1 cellular context compared by ENCODE assay signal in the genomic region with DNA sequence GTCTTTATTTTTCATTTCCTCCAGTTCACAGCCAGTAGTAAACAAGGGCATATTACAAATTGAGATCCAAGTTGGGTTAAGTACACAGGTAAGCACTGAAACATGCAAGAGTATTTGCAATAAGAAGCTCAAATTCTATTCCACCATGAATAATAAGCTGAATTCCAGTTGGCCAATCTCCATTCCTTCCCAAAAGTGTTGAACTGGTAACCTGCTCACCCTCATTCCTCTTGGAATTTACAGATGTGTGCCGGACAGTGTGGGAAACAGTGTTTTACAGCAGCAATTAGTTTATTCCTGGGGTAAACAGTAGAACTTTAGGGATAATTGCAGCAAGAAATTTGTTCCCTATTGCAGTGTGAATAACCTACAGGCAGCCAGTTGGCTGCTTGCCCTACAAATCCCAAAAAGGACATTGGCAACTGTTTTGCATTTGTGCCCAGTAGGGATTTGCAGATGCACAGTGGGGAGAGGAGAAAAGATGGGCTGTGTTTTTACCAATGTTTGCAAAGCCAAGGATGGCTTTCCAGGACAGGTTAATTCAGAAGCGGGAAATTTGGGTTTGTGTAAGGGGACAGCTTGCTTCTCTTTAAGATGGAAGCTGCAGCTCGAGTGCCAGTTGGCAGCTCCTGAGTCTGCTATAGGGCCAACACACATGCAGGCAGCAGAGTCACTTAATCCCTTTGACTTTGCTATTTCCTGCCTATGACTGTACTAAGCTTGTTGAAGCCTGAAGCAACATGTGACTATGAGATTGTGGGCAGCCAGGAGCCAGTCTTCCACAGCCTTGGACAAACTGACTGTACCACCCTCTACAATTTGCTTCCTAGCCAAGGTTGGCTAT.
TF ChIP-seq lines count a peak whose summit lies in the region.

No MANE protein-coding gene starts in this region.

TF ChIP-seq in WTC11, 78 proteins besides CTCF, POLR2A, EP300 and RAD21 (continued from another document):
- TF ChIP-seq, protein P1, sequence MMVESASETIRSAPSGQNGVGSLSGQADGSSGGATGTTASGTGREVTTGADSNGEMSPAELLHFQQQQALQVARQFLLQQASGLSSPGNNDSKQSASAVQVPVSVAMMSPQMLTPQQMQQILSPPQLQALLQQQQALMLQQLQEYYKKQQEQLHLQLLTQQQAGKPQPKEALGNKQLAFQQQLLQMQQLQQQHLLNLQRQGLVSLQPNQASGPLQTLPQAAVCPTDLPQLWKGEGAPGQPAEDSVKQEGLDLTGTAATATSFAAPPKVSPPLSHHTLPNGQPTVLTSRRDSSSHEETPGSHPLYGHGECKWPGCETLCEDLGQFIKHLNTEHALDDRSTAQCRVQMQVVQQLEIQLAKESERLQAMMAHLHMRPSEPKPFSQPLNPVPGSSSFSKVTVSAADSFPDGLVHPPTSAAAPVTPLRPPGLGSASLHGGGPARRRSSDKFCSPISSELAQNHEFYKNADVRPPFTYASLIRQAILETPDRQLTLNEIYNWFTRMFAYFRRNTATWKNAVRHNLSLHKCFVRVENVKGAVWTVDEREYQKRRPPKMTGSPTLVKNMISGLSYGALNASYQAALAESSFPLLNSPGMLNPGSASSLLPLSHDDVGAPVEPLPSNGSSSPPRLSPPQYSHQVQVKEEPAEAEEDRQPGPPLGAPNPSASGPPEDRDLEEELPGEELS (CRISPR knock-in tag; IDR thresholded peaks at IDR 0.05): no peak
- TF ChIP-seq OVOL2 (CRISPR knock-in tag; IDR thresholded peaks at IDR 0.05; ENCODE audit: borderline replicate concordance): no peak
- TF ChIP-seq, protein P2, sequence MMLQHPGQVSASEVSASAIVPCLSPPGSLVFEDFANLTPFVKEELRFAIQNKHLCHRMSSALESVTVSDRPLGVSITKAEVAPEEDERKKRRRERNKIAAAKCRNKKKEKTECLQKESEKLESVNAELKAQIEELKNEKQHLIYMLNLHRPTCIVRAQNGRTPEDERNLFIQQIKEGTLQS (CRISPR knock-in tag; conservative IDR thresholded peaks at IDR 0.05): no peak
- TF ChIP-seq, protein P3, sequence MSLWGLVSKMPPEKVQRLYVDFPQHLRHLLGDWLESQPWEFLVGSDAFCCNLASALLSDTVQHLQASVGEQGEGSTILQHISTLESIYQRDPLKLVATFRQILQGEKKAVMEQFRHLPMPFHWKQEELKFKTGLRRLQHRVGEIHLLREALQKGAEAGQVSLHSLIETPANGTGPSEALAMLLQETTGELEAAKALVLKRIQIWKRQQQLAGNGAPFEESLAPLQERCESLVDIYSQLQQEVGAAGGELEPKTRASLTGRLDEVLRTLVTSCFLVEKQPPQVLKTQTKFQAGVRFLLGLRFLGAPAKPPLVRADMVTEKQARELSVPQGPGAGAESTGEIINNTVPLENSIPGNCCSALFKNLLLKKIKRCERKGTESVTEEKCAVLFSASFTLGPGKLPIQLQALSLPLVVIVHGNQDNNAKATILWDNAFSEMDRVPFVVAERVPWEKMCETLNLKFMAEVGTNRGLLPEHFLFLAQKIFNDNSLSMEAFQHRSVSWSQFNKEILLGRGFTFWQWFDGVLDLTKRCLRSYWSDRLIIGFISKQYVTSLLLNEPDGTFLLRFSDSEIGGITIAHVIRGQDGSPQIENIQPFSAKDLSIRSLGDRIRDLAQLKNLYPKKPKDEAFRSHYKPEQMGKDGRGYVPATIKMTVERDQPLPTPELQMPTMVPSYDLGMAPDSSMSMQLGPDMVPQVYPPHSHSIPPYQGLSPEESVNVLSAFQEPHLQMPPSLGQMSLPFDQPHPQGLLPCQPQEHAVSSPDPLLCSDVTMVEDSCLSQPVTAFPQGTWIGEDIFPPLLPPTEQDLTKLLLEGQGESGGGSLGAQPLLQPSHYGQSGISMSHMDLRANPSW (CRISPR knock-in tag; conservative IDR thresholded peaks at IDR 0.05; ENCODE audit: low read depth): no peak
- TF ChIP-seq, protein P4, sequence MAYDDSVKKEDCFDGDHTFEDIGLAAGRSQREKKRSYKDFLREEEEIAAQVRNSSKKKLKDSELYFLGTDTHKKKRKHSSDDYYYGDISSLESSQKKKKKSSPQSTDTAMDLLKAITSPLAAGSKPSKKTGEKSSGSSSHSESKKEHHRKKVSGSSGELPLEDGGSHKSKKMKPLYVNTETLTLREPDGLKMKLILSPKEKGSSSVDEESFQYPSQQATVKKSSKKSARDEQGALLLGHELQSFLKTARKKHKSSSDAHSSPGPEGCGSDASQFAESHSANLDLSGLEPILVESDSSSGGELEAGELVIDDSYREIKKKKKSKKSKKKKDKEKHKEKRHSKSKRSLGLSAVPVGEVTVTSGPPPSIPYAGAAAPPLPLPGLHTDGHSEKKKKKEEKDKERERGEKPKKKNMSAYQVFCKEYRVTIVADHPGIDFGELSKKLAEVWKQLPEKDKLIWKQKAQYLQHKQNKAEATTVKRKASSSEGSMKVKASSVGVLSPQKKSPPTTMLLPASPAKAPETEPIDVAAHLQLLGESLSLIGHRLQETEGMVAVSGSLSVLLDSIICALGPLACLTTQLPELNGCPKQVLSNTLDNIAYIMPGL (CRISPR knock-in tag; IDR thresholded peaks at IDR 0.05): no peak
- no peak for TF ChIP-seq GABPB1 (CRISPR knock-in tag; IDR thresholded peaks at IDR 0.05)
- TF ChIP-seq, protein P5, sequence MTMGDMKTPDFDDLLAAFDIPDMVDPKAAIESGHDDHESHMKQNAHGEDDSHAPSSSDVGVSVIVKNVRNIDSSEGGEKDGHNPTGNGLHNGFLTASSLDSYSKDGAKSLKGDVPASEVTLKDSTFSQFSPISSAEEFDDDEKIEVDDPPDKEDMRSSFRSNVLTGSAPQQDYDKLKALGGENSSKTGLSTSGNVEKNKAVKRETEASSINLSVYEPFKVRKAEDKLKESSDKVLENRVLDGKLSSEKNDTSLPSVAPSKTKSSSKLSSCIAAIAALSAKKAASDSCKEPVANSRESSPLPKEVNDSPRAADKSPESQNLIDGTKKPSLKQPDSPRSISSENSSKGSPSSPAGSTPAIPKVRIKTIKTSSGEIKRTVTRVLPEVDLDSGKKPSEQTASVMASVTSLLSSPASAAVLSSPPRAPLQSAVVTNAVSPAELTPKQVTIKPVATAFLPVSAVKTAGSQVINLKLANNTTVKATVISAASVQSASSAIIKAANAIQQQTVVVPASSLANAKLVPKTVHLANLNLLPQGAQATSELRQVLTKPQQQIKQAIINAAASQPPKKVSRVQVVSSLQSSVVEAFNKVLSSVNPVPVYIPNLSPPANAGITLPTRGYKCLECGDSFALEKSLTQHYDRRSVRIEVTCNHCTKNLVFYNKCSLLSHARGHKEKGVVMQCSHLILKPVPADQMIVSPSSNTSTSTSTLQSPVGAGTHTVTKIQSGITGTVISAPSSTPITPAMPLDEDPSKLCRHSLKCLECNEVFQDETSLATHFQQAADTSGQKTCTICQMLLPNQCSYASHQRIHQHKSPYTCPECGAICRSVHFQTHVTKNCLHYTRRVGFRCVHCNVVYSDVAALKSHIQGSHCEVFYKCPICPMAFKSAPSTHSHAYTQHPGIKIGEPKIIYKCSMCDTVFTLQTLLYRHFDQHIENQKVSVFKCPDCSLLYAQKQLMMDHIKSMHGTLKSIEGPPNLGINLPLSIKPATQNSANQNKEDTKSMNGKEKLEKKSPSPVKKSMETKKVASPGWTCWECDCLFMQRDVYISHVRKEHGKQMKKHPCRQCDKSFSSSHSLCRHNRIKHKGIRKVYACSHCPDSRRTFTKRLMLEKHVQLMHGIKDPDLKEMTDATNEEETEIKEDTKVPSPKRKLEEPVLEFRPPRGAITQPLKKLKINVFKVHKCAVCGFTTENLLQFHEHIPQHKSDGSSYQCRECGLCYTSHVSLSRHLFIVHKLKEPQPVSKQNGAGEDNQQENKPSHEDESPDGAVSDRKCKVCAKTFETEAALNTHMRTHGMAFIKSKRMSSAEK (CRISPR knock-in tag; IDR thresholded peaks at IDR 0.05; ENCODE audit: borderline replicate concordance): no peak
